1 cellular context compared by ENCODE assay signal in the genomic region with DNA sequence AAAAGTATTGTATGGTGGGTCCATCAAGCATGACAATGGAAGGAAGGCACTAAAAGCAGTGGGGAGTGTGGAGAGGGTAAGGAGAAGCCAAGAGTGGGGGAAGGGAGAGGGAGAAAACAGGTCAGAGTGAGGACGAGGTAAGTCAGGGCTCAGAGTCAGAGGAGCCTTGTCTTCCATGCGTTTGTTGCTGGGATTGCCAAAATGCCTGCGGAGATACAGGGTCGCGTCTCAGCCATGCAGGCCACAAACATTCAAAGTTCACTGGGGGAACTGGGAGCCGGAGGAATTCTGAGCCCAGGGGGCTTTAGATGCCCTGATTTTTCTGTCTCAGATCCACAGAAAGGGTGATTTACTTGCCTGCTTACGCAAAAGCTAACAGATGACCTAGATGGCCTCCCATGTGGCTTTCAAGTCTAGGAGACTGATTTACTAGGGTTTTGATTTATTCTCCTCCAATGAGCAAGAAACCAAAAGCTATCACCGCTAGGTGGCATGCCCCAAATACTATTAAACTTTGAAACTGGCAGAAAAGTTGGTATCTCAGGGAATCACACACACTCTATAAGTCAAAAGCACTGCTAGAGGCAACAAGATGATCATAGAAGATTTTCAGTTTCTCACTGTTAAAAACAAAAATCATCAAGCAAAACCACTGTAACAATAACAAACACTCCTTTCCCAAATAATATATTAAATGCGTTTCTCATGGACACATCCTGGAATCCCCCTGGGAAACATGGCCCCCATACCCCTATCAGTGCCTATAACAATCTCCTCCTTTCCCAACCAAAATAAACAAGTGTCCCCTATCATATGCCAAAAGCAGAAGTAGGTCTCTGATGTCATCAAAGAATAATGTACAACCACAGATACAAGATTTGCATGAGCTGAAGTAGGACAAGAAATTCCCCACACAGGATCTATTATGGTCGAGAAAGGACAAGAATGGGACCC.
TF ChIP-seq lines count a peak whose summit lies in the region.

No MANE protein-coding gene starts in this region.

TF ChIP-seq in HCT116, 20 proteins besides CTCF, POLR2A, EP300 and RAD21 (continued from another document):
- TF ChIP-seq, protein P1, sequence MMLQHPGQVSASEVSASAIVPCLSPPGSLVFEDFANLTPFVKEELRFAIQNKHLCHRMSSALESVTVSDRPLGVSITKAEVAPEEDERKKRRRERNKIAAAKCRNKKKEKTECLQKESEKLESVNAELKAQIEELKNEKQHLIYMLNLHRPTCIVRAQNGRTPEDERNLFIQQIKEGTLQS (IDR thresholded peaks at IDR 0.05), result no peak
- TF ChIP-seq, protein P2, sequence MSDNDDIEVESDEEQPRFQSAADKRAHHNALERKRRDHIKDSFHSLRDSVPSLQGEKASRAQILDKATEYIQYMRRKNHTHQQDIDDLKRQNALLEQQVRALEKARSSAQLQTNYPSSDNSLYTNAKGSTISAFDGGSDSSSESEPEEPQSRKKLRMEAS (IDR thresholded peaks at IDR 0.05), result no peak
- no peak for TF ChIP-seq ELF1 (IDR thresholded peaks at IDR 0.05; ENCODE audit: borderline replicate concordance, low read depth)
- TF ChIP-seq EZH2 (IDR thresholded peaks at IDR 0.05), result no peak
- TF ChIP-seq EGR1 (IDR thresholded peaks at IDR 0.05; ENCODE audit: low read depth), result no peak
- TF ChIP-seq SRF (IDR thresholded peaks at IDR 0.05; ENCODE audit: low read depth), result no peak
- TF ChIP-seq SP1 (IDR thresholded peaks at IDR 0.05; ENCODE audit: low read depth), result no peak
- TF ChIP-seq FOSL1 (IDR thresholded peaks at IDR 0.05; ENCODE audit: low read depth), result no peak
- TF ChIP-seq ZNF274 (IDR thresholded peaks at IDR 0.05; ENCODE audit: low read depth, low read length), result no peak
- TF ChIP-seq CEBPB (IDR thresholded peaks at IDR 0.05; ENCODE audit: low read depth), result no peak
